10 cellular contexts compared by ENCODE assay signal in the genomic region with DNA sequence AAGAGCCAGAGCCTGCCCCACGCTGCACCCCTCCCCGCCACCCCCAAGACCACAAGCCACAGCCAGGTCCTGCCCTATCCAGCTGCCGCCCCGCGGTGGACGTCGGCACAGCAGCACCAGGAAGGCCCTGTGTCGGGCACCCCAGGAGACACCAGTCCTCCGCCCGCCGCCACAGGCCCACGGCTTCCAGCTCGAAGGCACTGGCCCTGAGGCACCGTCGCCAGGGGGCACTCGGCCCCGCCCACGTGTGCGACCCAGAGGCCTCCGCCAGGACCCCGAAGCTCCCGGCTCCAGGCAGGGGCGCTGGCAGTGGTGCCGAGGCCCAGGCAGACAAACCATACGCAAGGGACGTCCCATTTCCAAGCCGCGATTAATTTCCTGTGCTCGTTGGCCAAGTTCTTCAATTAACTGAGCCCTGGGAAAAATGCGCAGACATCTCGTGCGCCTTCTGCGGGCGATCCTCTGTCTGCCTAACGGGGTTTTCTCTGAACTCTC. TPM values are rescaled to one million over a fixed set of nuclear protein-coding genes. Genes with fewer than 3 reads are reported as not detected.
DNase-seq lines count a peak whose midpoint lies in the region; ATAC-seq, FAIRE-seq and TF ChIP-seq lines count a peak whose summit lies in the region.
"Had no signal": no experiment of that assay in that cellular context is flagged by ENCODE, and none has a peak within 500 bp of the region (broad histone marks: within the 10 kb centered on the region; RNA-seq: fewer than 3 reads in every experiment).

No MANE protein-coding gene starts in this region.

- no peaks in the 10 kb centered on the region for H3K9me3 ChIP-seq in A549

- no peak; a peak in 1 of 5 replicates for TF ChIP-seq RAD21 in A549 (conservative IDR thresholded peaks at IDR 0.05 in 1 of 2, IDR thresholded peaks at IDR 0.05 in 1 of 2)

- TF ChIP-seq CTCF in A549 (IDR thresholded peaks at IDR 0.05): peak; percentile 18; the same call in 1 of the 3 replicates
- TF ChIP-seq CTCF in fibroblast of villous mesenchyme (IDR thresholded peaks at IDR 0.05; ENCODE audit: insufficient read depth, low read depth, low read length): peak; percentile 9

- DNase-seq in A549 (ENCODE audit: low read depth in 1 of 2, low spot score in 1 of 2): peak; percentile 53 to 71
- DNase-seq in Daoy (ENCODE audit: low read depth): peak; percentile 62
- DNase-seq in SK-N-DZ (ENCODE audit: low spot score): peak; percentile 65
- DNase-seq in fibroblast of villous mesenchyme (ENCODE audit: low read depth): no peak
- no peak for DNase-seq in NCI-H2029 treated with DMSO at 0.1 percent for 48 hours (lab: John Stamatoyannopoulos, UW)
- DNase-seq in NCI-H2081 treated with DMSO at 0.1 percent for 48 hours (lab: John Stamatoyannopoulos, UW): no peak
- DNase-seq: DMS79 treated with DMSO at 0.1 percent for 48 hours had no signal

- 56% methylated on average over 16 of the region's 35 CpGs for WGBS in A549 (ENCODE audit: missing lambda C conversion rate)

- peaks cover 7% of the 10 kb centered on the region for H3K4me1 ChIP-seq in A549

- no peak for TF ChIP-seq EP300 in A549 (IDR thresholded peaks at IDR 0.05)

- H3K4me3 ChIP-seq in A549: no peak overlapping the region
- no peak overlapping the region for H3K4me3 ChIP-seq in fibroblast of villous mesenchyme (ENCODE audit: low read depth, low read length)

- H3K4me2 ChIP-seq in A549: no peak overlapping the region

- H3K27ac ChIP-seq in A549: no peak overlapping the region

- ATAC-seq in A549 (peak; percentile 73 to 89), GM18858 (IDR thresholded peaks at IDR 0.05; ENCODE audit: unreplicated experiment) (no peak), GM18511 (IDR thresholded peaks at IDR 0.05; ENCODE audit: unreplicated experiment) (no peak)

- CTCF ChIA-PET in A549 (lab: Yijun Ruan, JAX): interaction anchor here (0.8 to 2.0 kb wide), 8 partner anchors 8 to 529 kb away, joined by 3 to 8 read pairs (median 4); no protein-coding TSS in a partner anchor

- no peak for FAIRE-seq in A549 (lab: Jason Lieb, UNC)
- FAIRE-seq: RCC 7860 had no signal

- POLR2A ChIA-PET in A549 (lab: Yijun Ruan, JAX): no interaction called here

- no peak for TF ChIP-seq POLR2A in A549 (IDR thresholded peaks at IDR 0.05; ENCODE audit: low read length)

TF ChIP-seq in A549, 52 proteins besides CTCF, POLR2A, EP300 and RAD21:
- TF ChIP-seq HOXA7 (CRISPR knock-in tag; IDR thresholded peaks at IDR 0.05) (no peak), ZC3H11A (IDR thresholded peaks at IDR 0.05) (no peak), PHF8 (IDR thresholded peaks at IDR 0.05; ENCODE audit: borderline replicate concordance, low read depth) (no peak)

RNA-seq across cellular contexts. Expression of gene KCNQ2, which starts 19.4 kb away (rescaled TPM):
- polyA plus RNA-seq in A549 (2011; rRNA removed): 0.14 and 0.32 TPM in 2 replicates
- 1.1 and 1.2 TPM in 2 replicates for polyA plus RNA-seq in A549 (2012; cell fraction: cytosol; rRNA removed)
- polyA plus RNA-seq in A549 (2012; cell fraction: nucleus; rRNA removed): 0.91 and 1.3 TPM in 2 replicates
- 0.15 to 0.38 TPM (median 0.36 TPM) in 3 replicates for polyA plus RNA-seq in A549 (2017; fragmentation: RNase III; extraction: RNeasy Plus Mini Kit Qiagen cat#74134 plus additional on column Dnase treatment)
- polyA minus RNA-seq in A549 (2011; rRNA and poly(A)+ RNA removed): not detected in 2 replicates
- 0.17 TPM in 1 of 2 replicates, not detected in the other for total RNA-seq in Daoy (2014; rRNA removed; shearing (Covaris generic))
- 375 and 399 TPM in 2 replicates for polyA plus RNA-seq in SK-N-DZ (2014; cell fraction: cytosol; rRNA removed)
- 414 and 472 TPM in 2 replicates for polyA plus RNA-seq in SK-N-DZ (2014; cell fraction: nucleus; rRNA removed)
- not detected in 2 replicates for total RNA-seq in fibroblast of villous mesenchyme

RNA-seq across cellular contexts. Expression of gene EEF1A2, which starts 45.8 kb away (rescaled TPM):
- polyA plus RNA-seq in A549 (2011; rRNA removed) (16.3 and 17.4 TPM in 2 replicates), A549 (2017; fragmentation: RNase III; extraction: RNeasy Plus Mini Kit Qiagen cat#74134 plus additional on column Dnase treatment) (128 to 141 TPM (median 129 TPM) in 3 replicates)
- 34.8 and 42.6 TPM in 2 replicates for polyA plus RNA-seq in A549 (2012; cell fraction: cytosol; rRNA removed)
- 54.0 and 82.0 TPM in 2 replicates for polyA plus RNA-seq in A549 (2012; cell fraction: nucleus; rRNA removed)
- polyA minus RNA-seq in A549 (2011; rRNA and poly(A)+ RNA removed): 17.8 and 30.8 TPM in 2 replicates
- 3.9 and 6.4 TPM in 2 replicates for total RNA-seq in Daoy (2014; rRNA removed; shearing (Covaris generic))
- 753 and 802 TPM in 2 replicates for polyA plus RNA-seq in SK-N-DZ (2014; cell fraction: cytosol; rRNA removed)
- 489 and 497 TPM in 2 replicates for polyA plus RNA-seq in SK-N-DZ (2014; cell fraction: nucleus; rRNA removed)
- total RNA-seq in fibroblast of villous mesenchyme: under 0.01 and 0.43 TPM in 2 replicates

Comparison
In these comparisons a context has a peak if more than half of its experiments do, and no peak if none do; other contexts are left out.
1. ATAC-seq: peak in A549 (2 of 2); none in GM18858 (single experiment) and GM18511 (single experiment).
2. DNase-seq: peak in A549 (2 of 2), Daoy (single experiment) and SK-N-DZ (single experiment); none in fibroblast of villous mesenchyme (single experiment), NCI-H2029 treated with DMSO at 0.1 percent for 48 hours (single experiment) and NCI-H2081 treated with DMSO at 0.1 percent for 48 hours (single experiment).